ENCODE assay signal across 8 cellular contexts in genomic region chr9:15837079-15837679, GRCh38.
A peak's percentile ranks its signal among the peaks of the same experiment; 100 is the strongest.
DNase-seq lines count a peak whose midpoint lies in the region; TF ChIP-seq lines count a peak whose summit lies in the region.

No MANE protein-coding gene starts in this region.

- H2AFZ ChIP-seq in neural cell (ENCODE audit: low read depth, low read length): no peak overlapping the region

- no peak overlapping the region for H3K9ac ChIP-seq in neural cell (ENCODE audit: low read length)

- H3K9me3 ChIP-seq in AG04450 (ENCODE audit: control insufficient read depth, insufficient read depth, low read length): no peaks in the 10 kb centered on the region
- H3K9me3 ChIP-seq in SJSA1 (replicated peaks): no peaks in the 10 kb centered on the region
- no peaks in the 10 kb centered on the region for H3K9me3 ChIP-seq in neural cell (ENCODE audit: low read length)

- H3K27me3 ChIP-seq in AG04450 (ENCODE audit: control insufficient read depth, insufficient read depth, low read length): no peaks in the 10 kb centered on the region
- H3K27me3 ChIP-seq in H7 (ENCODE audit: control insufficient read depth, insufficient read depth, low read length): no peaks in the 10 kb centered on the region
- H3K27me3 ChIP-seq in SJSA1 (replicated peaks): no peaks in the 10 kb centered on the region
- H3K27me3 ChIP-seq in neural cell (ENCODE audit: insufficient read depth, low read depth, low read length): no peaks in the 10 kb centered on the region

- POLR2A ChIA-PET in AG04450 (lab: Yijun Ruan, JAX): no interaction called here

- no peaks in the 10 kb centered on the region for H3K79me2 ChIP-seq in neural cell (replicated peaks; ENCODE audit: insufficient read depth, low read length)

- TF ChIP-seq CTCF in AG04450 (IDR thresholded peaks at IDR 0.05; ENCODE audit: low read depth, low read length) (peak; percentile 74), LNCaP clone FGC (IDR thresholded peaks at IDR 0.05; ENCODE audit: control insufficient read depth, extremely low read depth, insufficient read depth) (peak; percentile 76), epithelial cell of proximal tubule (conservative IDR thresholded peaks at IDR 0.05; ENCODE audit: low read depth, low read length) (peak; percentile 79), neural cell (IDR thresholded peaks at IDR 0.05; ENCODE audit: poor library complexity, severe bottlenecking) (peak; percentile 79)

- DNase-seq in AG04450 (ENCODE audit: low read depth, low spot score): peak; percentile 30
- DNase-seq in GM03348 (ENCODE audit: low spot score): peak; percentile 70
- peak; percentile 35 for DNase-seq in H7
- peak; percentile 45 for DNase-seq in LNCaP clone FGC (ENCODE audit: low read depth)
- DNase-seq in SJSA1 (ENCODE audit: low read depth in 1 of 2, low spot score in 2 of 2): peak; percentile 27 to 28
- peak; percentile 15 for DNase-seq in epithelial cell of proximal tubule (ENCODE audit: low read depth)
- DNase-seq in NK-92 treated with Interleukin-12 subunit alpha and Interleukin-12 subunit beta, amount 100 ng/mL, for 24 hours (lab: John Stamatoyannopoulos, UW): no peak

- no peaks in the 10 kb centered on the region for H3K4me1 ChIP-seq in SJSA1 (replicated peaks)

- TF ChIP-seq RAD21 in neural cell (conservative IDR thresholded peaks at IDR 0.05): peak; percentile 78

- H3K36me3 ChIP-seq in H7 (replicated peaks; ENCODE audit: control insufficient read depth, insufficient read depth, low read length) (no peaks in the 10 kb centered on the region), SJSA1 (no peaks in the 10 kb centered on the region), neural cell (ENCODE audit: insufficient read depth, low read length) (no peaks in the 10 kb centered on the region)

- no peak overlapping the region for H3K4me2 ChIP-seq in neural cell (ENCODE audit: low read length)

- no peaks in the 10 kb centered on the region for H3K9me2 ChIP-seq in neural cell (ENCODE audit: insufficient read depth, low read length)

- CTCF ChIA-PET in AG04450 (lab: Charles Lee): interaction anchor here (0.6 to 2.5 kb wide), 23 partner anchors 9 to 769 kb away, joined by 3 to 20 read pairs (median 4); no protein-coding TSS in a partner anchor

- H3K4me3 ChIP-seq in AG04450 (ENCODE audit: low read depth, low read length) (no peak overlapping the region), H7 (ENCODE audit: insufficient read depth, low read depth, low read length) (no peak overlapping the region), LNCaP clone FGC (ENCODE audit: low read depth, low read length) (no peak overlapping the region), SJSA1 (no peak overlapping the region), epithelial cell of proximal tubule (ENCODE audit: low read depth, low read length) (no peak overlapping the region), neural cell (ENCODE audit: low read length) (no peak overlapping the region)

- no peak for TF ChIP-seq EP300 in neural cell (conservative IDR thresholded peaks at IDR 0.05; ENCODE audit: poor library complexity, severe bottlenecking)

- H4K20me1 ChIP-seq in neural cell (ENCODE audit: insufficient read depth): no peaks in the 10 kb centered on the region

- no peaks in the 10 kb centered on the region for H3F3A ChIP-seq in neural cell (ENCODE audit: insufficient read depth, low read length, poor library complexity, severe bottlenecking)

- H3K27ac ChIP-seq in AG04450 (ENCODE audit: low read depth, low read length) (no peak overlapping the region), SJSA1 (no peak overlapping the region), neural cell (ENCODE audit: low read length) (no peak overlapping the region)

TF ChIP-seq in neural cell, 6 proteins besides CTCF, POLR2A, EP300 and RAD21:
- TF ChIP-seq SMC3 (conservative IDR thresholded peaks at IDR 0.05; ENCODE audit: poor library complexity) (peak; percentile 77), TAF1 (IDR thresholded peaks at IDR 0.05; ENCODE audit: low read depth) (no peak), REST (IDR thresholded peaks at IDR 0.05; ENCODE audit: borderline replicate concordance) (no peak), MXI1 (conservative IDR thresholded peaks at IDR 0.05; ENCODE audit: poor library complexity, severe bottlenecking) (no peak)
